8 cellular contexts compared by ENCODE assay signal in genomic region chr7:142626420-142627035, GRCh38.
DNase-seq lines count a peak whose midpoint lies in the region; ATAC-seq and TF ChIP-seq lines count a peak whose summit lies in the region.

No MANE protein-coding gene starts in this region.

- BruUV-seq in Caco-2 (replicated peaks; lab: Mats Ljungman, UMichigan), result no TSS peak

- no peaks in the 10 kb centered on the region; the same call in 1 of the 2 replicates for H3K27me3 ChIP-seq in Caco-2 (replicated peaks; ENCODE audit: control insufficient read depth, insufficient read depth, low read length)

- CTCF ChIA-PET in Caco-2 (lab: Charles Lee), result no interaction called here

- DNase-seq in Caco-2, result peak; percentile 60 to 64
- DNase-seq in HK-2 (ENCODE audit: unreplicated experiment), result peak; percentile 56
- DNase-seq in T-helper 9 cell, result peak; percentile 60
- peak; percentile 27 for DNase-seq in astrocyte of the hippocampus (ENCODE audit: low read depth, low spot score)
- DNase-seq in left colon, result peak in 1 of 2 donors; percentile 69
- DNase-seq in stimulated activated CD8-positive, alpha-beta memory T cell treated with anti-CD3 and anti-CD28 coated beads, Interleukin-15, amount 100 ng/mL, for 24 hours (ENCODE audit: low read depth), result peak; percentile 24

- POLR2A ChIA-PET in Caco-2 (lab: Charles Lee), result no interaction called here

- H3K9me3 ChIP-seq in Caco-2, result no peaks in the 10 kb centered on the region

- H3K4me3 ChIP-seq in Caco-2 (ENCODE audit: low read depth, low read length), result no peak overlapping the region

- H3K9me3 Mint-ChIP-seq in Caco-2 (ENCODE audit: unreplicated experiment), result no peaks in the 10 kb centered on the region

- no peaks in the 10 kb centered on the region for H3K4me1 Mint-ChIP-seq in Caco-2 (ENCODE audit: low read depth, unreplicated experiment)

- H3K27ac Mint-ChIP-seq in Caco-2 (ENCODE audit: unreplicated experiment), result no peak overlapping the region

- no peak overlapping the region for H3K4me3 Mint-ChIP-seq in Caco-2 (ENCODE audit: unreplicated experiment)

- H3K27me3 Mint-ChIP-seq in Caco-2 (ENCODE audit: insufficient read depth, unreplicated experiment), result peaks cover 24% of the 10 kb centered on the region

- H3K36me3 ChIP-seq in Caco-2 (ENCODE audit: control insufficient read depth, insufficient read depth, low read length), result no peaks in the 10 kb centered on the region

- intact Hi-C loops in Caco-2 (cut with micrococcal nuclease; ENCODE audit: unreplicated experiment), result no loop called here
- intact Hi-C loops in left colon (cut with DNase I, micrococcal nuclease), result no loop called here

- H3K4me1 ChIP-seq in Caco-2, result no peaks in the 10 kb centered on the region

- TF ChIP-seq CTCF in Caco-2 (IDR thresholded peaks at IDR 0.05; ENCODE audit: insufficient read depth in 1 of 2, low read depth in 1 of 2, low read length in 1 of 2, severe bottlenecking in 1 of 2, unreplicated experiment in 1 of 2), result peak; percentile 41 to 58

- peaks cover 5% of the 10 kb centered on the region for H3K36me3 Mint-ChIP-seq in Caco-2 (ENCODE audit: insufficient read depth, unreplicated experiment)

- ATAC-seq in GM19395 (IDR thresholded peaks at IDR 0.05; ENCODE audit: unreplicated experiment) (peak; percentile 91), left colon (peak; percentile 68), GM21381 (IDR thresholded peaks at IDR 0.05; ENCODE audit: unreplicated experiment) (no peak)
